ENCODE assay signal across 8 cellular contexts in the genomic region with DNA sequence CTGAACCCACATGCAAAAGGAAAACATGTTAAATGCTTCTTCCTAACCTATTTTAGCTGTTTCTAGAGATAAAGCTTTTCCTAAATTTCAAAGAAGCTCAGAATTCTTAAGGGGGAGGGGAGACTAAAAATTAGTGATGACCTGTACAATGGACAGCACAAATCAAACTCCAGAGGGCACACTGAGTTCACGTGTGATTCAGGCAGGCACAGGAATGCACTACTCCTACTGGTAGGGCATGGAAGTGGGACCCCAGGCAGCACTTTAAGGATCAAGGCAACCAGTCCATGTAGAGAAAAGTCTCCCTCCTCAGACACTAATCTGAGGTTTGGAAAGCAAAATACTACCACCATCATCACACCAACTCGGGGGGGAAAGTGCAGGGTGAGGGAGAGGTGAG. TPM values are rescaled to one million over a fixed set of nuclear protein-coding genes. Genes with fewer than 3 reads are reported as not detected.
DNase-seq lines count a peak whose midpoint lies in the region; ATAC-seq and TF ChIP-seq lines count a peak whose summit lies in the region.

No MANE protein-coding gene starts in this region.

- TF ChIP-seq POLR2A in NB4 (IDR thresholded peaks at IDR 0.05; ENCODE audit: extremely low read depth, insufficient read length) (no peak), spleen (IDR thresholded peaks at IDR 0.05) (no peak)

- no peaks in the 10 kb centered on the region for H3K27me3 ChIP-seq in spleen (replicated peaks in 1 of 7)

- H3K4me3 ChIP-seq in NB4 (ENCODE audit: low read depth, low read length), result no peak overlapping the region
- H3K4me3 ChIP-seq in spleen, result no peak overlapping the region

- no peaks in the 10 kb centered on the region for H3K36me3 Mint-ChIP-seq in neural crest cell (ENCODE audit: low read depth)
- H3K36me3 Mint-ChIP-seq in T-helper 2 cell treated with Interferon-gamma antibody and Interleukin-4, amounts not matched to agents 5 μg/mL and 100 μg/mL, for 36 hours (ENCODE audit: low read depth), result no peaks in the 10 kb centered on the region

- no peak overlapping the region for H3K27ac Mint-ChIP-seq in neural crest cell (ENCODE audit: unreplicated experiment)
- no peak overlapping the region for H3K27ac Mint-ChIP-seq in T-helper 2 cell treated with Interferon-gamma antibody and Interleukin-4, amounts not matched to agents 5 μg/mL and 100 μg/mL, for 36 hours

- ATAC-seq in HG03378 (IDR thresholded peaks at IDR 0.05; ENCODE audit: unreplicated experiment), result no peak
- no peak for ATAC-seq in Right ventricle myocardium inferior

- no peaks in the 10 kb centered on the region for H3K4me1 Mint-ChIP-seq in neural crest cell
- H3K4me1 Mint-ChIP-seq in T-helper 2 cell treated with Interferon-gamma antibody and Interleukin-4, amounts not matched to agents 5 μg/mL and 100 μg/mL, for 36 hours (ENCODE audit: low read depth), result no peaks in the 10 kb centered on the region

- intact Hi-C loops in spleen (cut with DNase I; ENCODE audit: low total_unique reads) (no loop called here), Right ventricle myocardium inferior (cut with DNase I) (no loop called here)

- no peaks in the 10 kb centered on the region for H3K27me3 Mint-ChIP-seq in neural crest cell (ENCODE audit: low read depth)
- no peaks in the 10 kb centered on the region for H3K27me3 Mint-ChIP-seq in T-helper 2 cell treated with Interferon-gamma antibody and Interleukin-4, amounts not matched to agents 5 μg/mL and 100 μg/mL, for 36 hours (ENCODE audit: low read depth)

- DNase-seq in GM10266 (ENCODE audit: extremely low spot score) (no peak), NB4 (ENCODE audit: low read depth) (peak; percentile 26), cerebellar cortex (ENCODE audit: low spot score) (peak; percentile 13), neural crest cell (ENCODE audit: low read depth, low spot score) (no peak), spleen (no peak), Right ventricle myocardium inferior (ENCODE audit: missing footprints) (no peak)
- no peak for DNase-seq in T-helper 2 cell treated with Interferon-gamma antibody and Interleukin-4, amounts not matched to agents 5 μg/mL and 100 μg/mL, for 36 hours (ENCODE audit: low spot score)

- H3K36me3 ChIP-seq in spleen, result no peaks in the 10 kb centered on the region

- H3K9me3 ChIP-seq in spleen, result no peaks in the 10 kb centered on the region

- no peak overlapping the region for H3K27ac ChIP-seq in spleen

- H3K9me3 Mint-ChIP-seq in neural crest cell, result peaks cover 4% of the 10 kb centered on the region
- H3K9me3 Mint-ChIP-seq in T-helper 2 cell treated with Interferon-gamma antibody and Interleukin-4, amounts not matched to agents 5 μg/mL and 100 μg/mL, for 36 hours, result no peaks in the 10 kb centered on the region

- H3K4me1 ChIP-seq in spleen, result no peaks in the 10 kb centered on the region

- no peak overlapping the region for H3K4me3 Mint-ChIP-seq in neural crest cell
- H3K4me3 Mint-ChIP-seq in T-helper 2 cell treated with Interferon-gamma antibody and Interleukin-4, amounts not matched to agents 5 μg/mL and 100 μg/mL, for 36 hours, result no peak overlapping the region

- TF ChIP-seq CTCF in GM10266 (IDR thresholded peaks at IDR 0.05; ENCODE audit: control insufficient read depth, insufficient read depth, low read depth, missing control alignments), result peak; percentile 21
- TF ChIP-seq CTCF in NB4 (IDR thresholded peaks at IDR 0.05; ENCODE audit: low read depth, low read length), result no peak
- TF ChIP-seq CTCF in neural crest cell (conservative IDR thresholded peaks at IDR 0.05), result peak; percentile 41
- peak in 4 of 11 experiments; percentile 17 to 27 (median 22) for TF ChIP-seq CTCF in spleen (IDR thresholded peaks at IDR 0.05 in 8 of 11, conservative IDR thresholded peaks at IDR 0.05 in 3 of 11)

- 66 to 78% (median 73%) methylated on average over 2 of the region's 2 CpGs for WGBS in spleen, 5 donors

RNA-seq across cellular contexts. Expression of a gene that starts 31.3 kb away (rescaled TPM):
- not detected in 2 replicates for total RNA-seq in neural crest cell
- total RNA-seq in spleen, result under 1 TPM in 1 of 7 donors, not detected in 6; 0.10 TPM
- polyA plus RNA-seq in spleen, result under 1 TPM; 0.03 to 0.22 (median 0.09) TPM
- not detected for total RNA-seq in Right ventricle myocardium inferior

RNA-seq across cellular contexts. Expression of a gene that starts 46.9 kb away (rescaled TPM):
- not detected in 2 replicates for total RNA-seq in neural crest cell
- not detected for total RNA-seq in spleen
- polyA plus RNA-seq in spleen, result under 1 TPM in 1 of 3 donors, not detected in 2; 0.13 TPM
- not detected for total RNA-seq in Right ventricle myocardium inferior

Comparison
In these comparisons a context has a peak if more than half of its experiments do, and no peak if none do; other contexts are left out.
1. DNase-seq: peak in NB4 (single experiment) and cerebellar cortex (single experiment); none in GM10266 (single experiment), neural crest cell (single experiment), spleen (single experiment), T-helper 2 cell treated with Interferon-gamma antibody and Interleukin-4, amounts not matched to agents 5 μg/mL and 100 μg/mL, for 36 hours (single experiment) and Right ventricle myocardium inferior (single experiment).